Comparison of ENCODE assay signal across 9 cellular contexts in the genomic region with DNA sequence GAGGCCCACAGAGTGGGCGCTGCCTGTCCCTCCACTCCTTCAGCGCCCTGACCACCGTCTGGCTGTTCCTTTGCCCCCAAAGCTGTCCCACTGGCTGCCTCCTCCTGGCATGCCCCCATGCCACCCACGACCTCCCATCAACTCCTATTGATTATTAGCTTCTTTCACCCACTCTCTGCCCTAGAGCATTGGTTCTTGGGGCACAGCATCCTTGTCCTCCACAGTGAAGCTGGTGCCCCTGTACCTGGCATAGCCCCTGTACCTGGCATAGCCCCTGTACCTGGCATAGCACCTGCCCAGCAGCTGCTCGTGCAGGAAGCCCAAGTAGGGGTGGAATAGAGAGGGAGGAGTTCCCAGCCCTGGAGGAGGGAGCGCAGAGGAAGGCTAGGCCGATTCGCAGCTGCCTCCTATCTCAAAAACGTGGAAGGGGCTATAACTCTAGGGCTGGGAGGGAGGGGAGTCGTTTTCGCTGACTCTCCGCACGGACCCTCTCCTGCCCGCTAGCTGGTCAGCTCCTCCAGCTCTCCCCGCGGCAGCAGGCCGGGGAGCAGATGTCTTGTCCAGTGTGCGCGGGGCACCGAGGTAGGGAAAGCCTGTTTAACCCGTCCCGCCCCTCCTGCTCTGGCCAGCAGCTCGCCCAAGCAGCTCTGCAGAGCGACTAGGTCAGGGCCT. TPM values are rescaled to one million over a fixed set of nuclear protein-coding genes. Genes with fewer than 3 reads are reported as not detected.
A peak's percentile ranks its signal among the peaks of the same experiment; 100 is the strongest.
DNase-seq lines count a peak whose midpoint lies in the region; ATAC-seq and TF ChIP-seq lines count a peak whose summit lies in the region.
"Had no signal": no experiment of that assay in that cellular context is flagged by ENCODE, and none has a peak within 500 bp of the region (broad histone marks: within the 10 kb centered on the region; RNA-seq: fewer than 3 reads in every experiment).

No MANE protein-coding gene starts in this region.

- peaks cover 25% of the 10 kb centered on the region for H3K4me1 Mint-ChIP-seq in activated CD8-positive, alpha-beta T cell treated with anti-CD3 and anti-CD28 coated beads for 36 hours (ENCODE audit: low read depth)

- peak overlapping the region; percentile 46 for H3K27ac Mint-ChIP-seq in activated CD8-positive, alpha-beta T cell treated with anti-CD3 and anti-CD28 coated beads for 36 hours

- H3K36me3 ChIP-seq in subcutaneous abdominal adipose tissue (ENCODE audit: control insufficient read depth in 5 of 5, insufficient read depth in 5 of 5, low read length in 5 of 5): no peaks in the 10 kb centered on the region

- H3K27me3 Mint-ChIP-seq in activated CD8-positive, alpha-beta T cell treated with anti-CD3 and anti-CD28 coated beads for 36 hours: no peaks in the 10 kb centered on the region

- no peak overlapping the region for H3K9ac ChIP-seq in subcutaneous abdominal adipose tissue (ENCODE audit: low read length in 5 of 5)

- peak; percentile 62 for DNase-seq in NCI-H748 (lab: John Stamatoyannopoulos, UW; ENCODE audit: unreplicated experiment)
- no peak for DNase-seq in NCI-H748 treated with DMSO at 0.1 percent for 48 hours (lab: John Stamatoyannopoulos, UW)
- DNase-seq in activated CD8-positive, alpha-beta T cell treated with anti-CD3 and anti-CD28 coated beads for 36 hours: no peak
- peak; percentile 32 for DNase-seq in iPS-NIHi11 (ENCODE audit: low spot score)
- DNase-seq in Kasumi-1 (lab: John Stamatoyannopoulos, UW): no peak
- DNase-seq in NCI-H524 (lab: John Stamatoyannopoulos, UW): no peak
- DNase-seq: activated CD4-positive, alpha-beta T cell treated with anti-CD3 and anti-CD28 coated beads, Interleukin-2, amount 50 U/mL, for 4 hours had no signal

- no peaks in the 10 kb centered on the region for H3K9me3 ChIP-seq in subcutaneous abdominal adipose tissue (ENCODE audit: control insufficient read depth in 5 of 5, low read length in 5 of 5)

- peaks cover 3% of the 10 kb centered on the region for H3K36me3 Mint-ChIP-seq in activated CD8-positive, alpha-beta T cell treated with anti-CD3 and anti-CD28 coated beads for 36 hours (ENCODE audit: low read depth)

- no peak overlapping the region for H3K27ac ChIP-seq in subcutaneous abdominal adipose tissue (ENCODE audit: low read depth, low read length)

- H3K4me3 ChIP-seq in subcutaneous abdominal adipose tissue (ENCODE audit: low read depth in 1 of 5, low read length in 5 of 5): peak overlapping the region in 4 of 5 donors; percentile 0 to 63 (median 48)

- CTCF ChIA-PET in activated CD8-positive, alpha-beta T cell treated with anti-CD3 and anti-CD28 coated beads for 36 hours (lab: Charles Lee): interaction anchor here (1.1 to 2.2 kb wide), 4 partner anchors 33 to 144 kb away, joined by 3 to 11 read pairs (median 6); a partner anchor contains a TSS

- H3K4me3 Mint-ChIP-seq in activated CD8-positive, alpha-beta T cell treated with anti-CD3 and anti-CD28 coated beads for 36 hours: peak overlapping the region; percentile 45

- H3K27me3 ChIP-seq in subcutaneous abdominal adipose tissue (ENCODE audit: control insufficient read depth in 5 of 5, insufficient read depth in 4 of 5, low read length in 5 of 5): peaks cover 14 to 41% (median 21%) of the 10 kb centered on the region in 5 donors

- ATAC-seq in activated CD8-positive, alpha-beta T cell treated with anti-CD3 and anti-CD28 coated beads for 36 hours: no peak
- ATAC-seq in GM19351 (IDR thresholded peaks at IDR 0.05; ENCODE audit: unreplicated experiment): no peak

- intact Hi-C loops in activated CD8-positive, alpha-beta T cell treated with anti-CD3 and anti-CD28 coated beads for 36 hours (cut with micrococcal nuclease): no loop called here

- no peak for TF ChIP-seq CTCF in activated CD8-positive, alpha-beta T cell treated with anti-CD3 and anti-CD28 coated beads for 36 hours (IDR thresholded peaks at IDR 0.05)

- POLR2A ChIA-PET in activated CD8-positive, alpha-beta T cell treated with anti-CD3 and anti-CD28 coated beads for 36 hours (lab: Charles Lee): interaction anchor here (0.8 to 3.8 kb wide), 8 partner anchors 9 to 273 kb away, joined by 3 to 14 read pairs (median 3); a partner anchor contains a TSS

- H3K4me1 ChIP-seq in subcutaneous abdominal adipose tissue (ENCODE audit: control insufficient read depth in 5 of 5, insufficient read depth in 5 of 5, low read length in 5 of 5): peaks cover 2 to 58% (median 54%) of the 10 kb centered on the region in 5 donors

- H3K9me3 Mint-ChIP-seq in activated CD8-positive, alpha-beta T cell treated with anti-CD3 and anti-CD28 coated beads for 36 hours: no peaks in the 10 kb centered on the region

RNA-seq across cellular contexts. Expression of a gene that starts 5.7 kb away (rescaled TPM):
- 1,000 to 10,000 TPM; 4,606 to 4,756 TPM for total RNA-seq in activated CD8-positive, alpha-beta T cell treated with anti-CD3 and anti-CD28 coated beads for 36 hours

RNA-seq across cellular contexts. Expression of a gene that starts 9.9 kb away (rescaled TPM):
- under 1 TPM in 1 of 2 experiments, not detected in 1; 0.32 TPM for total RNA-seq in activated CD8-positive, alpha-beta T cell treated with anti-CD3 and anti-CD28 coated beads for 36 hours

RNA-seq across cellular contexts. Expression of a gene that starts 33.9 kb away (rescaled TPM):
- total RNA-seq in activated CD8-positive, alpha-beta T cell treated with anti-CD3 and anti-CD28 coated beads for 36 hours: 10 to 100 TPM; 40.5 to 42.7 TPM

Comparison
In these comparisons a context has a peak if more than half of its experiments do, and no peak if none do; other contexts are left out.
1. DNase-seq: peak in NCI-H748 (single experiment) and iPS-NIHi11 (single experiment); none in NCI-H748 treated with DMSO at 0.1 percent for 48 hours (single experiment), activated CD8-positive, alpha-beta T cell treated with anti-CD3 and anti-CD28 coated beads for 36 hours (single experiment), Kasumi-1 (0 of 2) and NCI-H524 (0 of 2).